In the genomic region with DNA sequence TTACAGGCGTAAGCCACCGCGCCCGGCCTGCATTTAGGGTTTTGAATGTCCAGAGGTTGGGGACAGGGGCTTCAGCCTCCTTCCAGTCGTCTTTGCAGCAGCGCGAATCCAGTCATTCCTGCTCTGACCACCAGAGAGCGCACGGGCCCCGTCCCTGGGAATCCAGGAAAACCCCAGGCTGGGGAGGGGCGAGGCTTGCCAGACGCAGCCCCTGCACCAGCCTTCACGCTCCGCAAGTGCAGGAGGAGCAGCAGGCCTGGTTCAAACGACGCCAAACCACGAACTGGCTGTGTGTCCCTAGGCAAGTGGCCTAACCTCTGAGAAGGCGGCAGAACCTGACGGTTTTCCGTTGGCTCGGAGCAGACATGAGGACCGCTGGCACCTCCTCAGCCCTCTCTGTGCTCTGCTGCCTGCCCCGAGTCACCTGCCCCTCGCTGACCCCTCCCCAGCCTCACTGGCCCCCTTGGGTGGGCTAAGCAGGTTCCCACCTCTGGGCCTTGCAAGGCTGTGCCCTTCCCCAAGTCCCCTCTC, we compare ENCODE assay signal across 1 cellular context.
TF ChIP-seq lines count a peak whose summit lies in the region.

No MANE protein-coding gene starts in this region.

TF ChIP-seq in GM23338, 12 proteins besides CTCF, POLR2A, EP300 and RAD21 (continued from another document):
- no peak for TF ChIP-seq ZNF462 (CRISPR knock-in tag; IDR thresholded peaks at IDR 0.05)
- no peak for TF ChIP-seq REST (IDR thresholded peaks at IDR 0.05; ENCODE audit: unreplicated experiment)
- no peak for TF ChIP-seq POLR2AphosphoS5 (IDR thresholded peaks at IDR 0.05; ENCODE audit: low read depth)
- TF ChIP-seq NANOG (IDR thresholded peaks at IDR 0.05; ENCODE audit: borderline replicate concordance), result no peak
- TF ChIP-seq EZH2phosphoT487 (IDR thresholded peaks at IDR 0.05; ENCODE audit: unreplicated experiment), result no peak
- TF ChIP-seq EZH2 (IDR thresholded peaks at IDR 0.05; ENCODE audit: low read depth, unreplicated experiment), result no peak
- no peak for TF ChIP-seq ZNF331 (CRISPR knock-in tag; IDR thresholded peaks at IDR 0.05; ENCODE audit: low read depth)
- TF ChIP-seq JUNB (IDR thresholded peaks at IDR 0.05; ENCODE audit: unreplicated experiment), result no peak
- TF ChIP-seq ZNF114 (CRISPR knock-in tag; IDR thresholded peaks at IDR 0.05), result no peak
- no peak for TF ChIP-seq CREB1 (CRISPR knock-in tag; IDR thresholded peaks at IDR 0.05; ENCODE audit: low read depth)
